ENCODE assay signal across 10 cellular contexts in genomic region chr7:44618754-44619153, GRCh38. TPM values are rescaled to one million over a fixed set of nuclear protein-coding genes. Genes with fewer than 3 reads are reported as not detected.
DNase-seq lines count a peak whose midpoint lies in the region; ATAC-seq and TF ChIP-seq lines count a peak whose summit lies in the region.
"Had no signal": no experiment of that assay in that cellular context is flagged by ENCODE, and none has a peak within 500 bp of the region (broad histone marks: within the 10 kb centered on the region; RNA-seq: fewer than 3 reads in every experiment).

No MANE protein-coding gene starts in this region.

- ATAC-seq in GM21825 (IDR thresholded peaks at IDR 0.05; ENCODE audit: unreplicated experiment) (peak; percentile 33), HG02642 (IDR thresholded peaks at IDR 0.05; ENCODE audit: poor library complexity, unreplicated experiment) (no peak)

- H3K9ac ChIP-seq in Karpas-422 (ENCODE audit: low read length) = no peak overlapping the region

- H3K4me1 ChIP-seq in Karpas-422 (ENCODE audit: low read length) = peaks cover 28% of the 10 kb centered on the region

- no peak overlapping the region for H3K4me3 ChIP-seq in Karpas-422 (ENCODE audit: low read length)
- H3K4me3 ChIP-seq: SK-N-MC had no signal

- H3K36me3 Mint-ChIP-seq in CD14-positive monocyte = peaks cover 39 to 42% of the 10 kb centered on the region in 2 donors
- peaks cover 27% of the 10 kb centered on the region for H3K36me3 Mint-ChIP-seq in activated T-helper 1 cell treated with anti-CD3 and anti-CD28 coated beads, Interleukin-12 subunit alpha, Interleukin-12 subunit beta, Interleukin-2, Interleukin-4 antibody, amounts not matched to agents 30 ng/mL and 10 ng/mL and 1 ng/mL, durations not matched to agents 14 hours and 24 hours and 36 hours (ENCODE audit: low read depth)

- no peak for TF ChIP-seq CTCF in CD14-positive monocyte (IDR thresholded peaks at IDR 0.05)

- H3K27ac ChIP-seq in Karpas-422 (ENCODE audit: low read length) = no peak overlapping the region
- H3K27ac ChIP-seq: SK-N-MC had no signal

- H3K4me1 Mint-ChIP-seq in CD14-positive monocyte = peaks cover 84% of the 10 kb centered on the region
- peaks cover 87% of the 10 kb centered on the region for H3K4me1 Mint-ChIP-seq in activated T-helper 1 cell treated with anti-CD3 and anti-CD28 coated beads, Interleukin-12 subunit alpha, Interleukin-12 subunit beta, Interleukin-2, Interleukin-4 antibody, amounts not matched to agents 30 ng/mL and 10 ng/mL and 1 ng/mL, durations not matched to agents 14 hours and 24 hours and 36 hours (ENCODE audit: low read depth)

- H4K20me1 ChIP-seq in Karpas-422 (ENCODE audit: insufficient read depth, low read depth, low read length) = 0 out of 2 replicates have a peak, but pooled peaks cover 4% of the 10 kb centered on the region

- H3K9me2 ChIP-seq in Karpas-422 (replicated peaks; ENCODE audit: insufficient read depth, low read length) = no peaks in the 10 kb centered on the region

- intact Hi-C loops in CD14-positive monocyte (cut with micrococcal nuclease) = loop anchor here in 1 of 2 donors (2.0 kb wide), 1 partner anchor 16 kb away; no protein-coding TSS in a partner anchor
- intact Hi-C loops in activated T-helper 1 cell treated with anti-CD3 and anti-CD28 coated beads, Interleukin-12 subunit alpha, Interleukin-12 subunit beta, Interleukin-2, Interleukin-4 antibody, amounts not matched to agents 30 ng/mL and 10 ng/mL and 1 ng/mL, durations not matched to agents 14 hours and 24 hours and 36 hours (cut with micrococcal nuclease) = no loop called here

- H3K9me3 ChIP-seq in Karpas-422 (ENCODE audit: low read length) = no peaks in the 10 kb centered on the region

- no peak overlapping the region for H2AFZ ChIP-seq in Karpas-422 (ENCODE audit: low read length)

- H3K27ac Mint-ChIP-seq in CD14-positive monocyte = peak overlapping the region in 6 of 7 donors; percentile 62 to 98 (median 86)
- H3K27ac Mint-ChIP-seq in activated T-helper 1 cell treated with anti-CD3 and anti-CD28 coated beads, Interleukin-12 subunit alpha, Interleukin-12 subunit beta, Interleukin-2, Interleukin-4 antibody, amounts not matched to agents 30 ng/mL and 10 ng/mL and 1 ng/mL, durations not matched to agents 14 hours and 24 hours and 36 hours = peak overlapping the region; percentile 95

- H3K36me3 ChIP-seq in Karpas-422 (ENCODE audit: insufficient read depth, low read length) = no peaks in the 10 kb centered on the region

- no peak overlapping the region for H3K4me3 Mint-ChIP-seq in CD14-positive monocyte
- peak overlapping the region; percentile 16 for H3K4me3 Mint-ChIP-seq in activated T-helper 1 cell treated with anti-CD3 and anti-CD28 coated beads, Interleukin-12 subunit alpha, Interleukin-12 subunit beta, Interleukin-2, Interleukin-4 antibody, amounts not matched to agents 30 ng/mL and 10 ng/mL and 1 ng/mL, durations not matched to agents 14 hours and 24 hours and 36 hours

- H3K79me2 ChIP-seq in Karpas-422 (ENCODE audit: low read length) = peaks cover 97% of the 10 kb centered on the region

- H3K27me3 Mint-ChIP-seq in CD14-positive monocyte (ENCODE audit: low read depth in 3 of 3) = peaks cover 0 to 4% (median 0%) of the 10 kb centered on the region in 3 donors
- no peaks in the 10 kb centered on the region for H3K27me3 Mint-ChIP-seq in activated T-helper 1 cell treated with anti-CD3 and anti-CD28 coated beads, Interleukin-12 subunit alpha, Interleukin-12 subunit beta, Interleukin-2, Interleukin-4 antibody, amounts not matched to agents 30 ng/mL and 10 ng/mL and 1 ng/mL, durations not matched to agents 14 hours and 24 hours and 36 hours (ENCODE audit: insufficient read depth)

- H3K4me2 ChIP-seq in Karpas-422 (ENCODE audit: low read depth, low read length, poor library complexity, severe bottlenecking) = no peak overlapping the region

- DNase-seq in CD14-positive monocyte (ENCODE audit: low spot score) = no peak
- DNase-seq in activated T-helper 1 cell treated with anti-CD3 and anti-CD28 coated beads, Interleukin-12 subunit alpha, Interleukin-12 subunit beta, Interleukin-2, Interleukin-4 antibody, amounts not matched to agents 30 ng/mL and 10 ng/mL and 1 ng/mL, durations not matched to agents 14 hours and 24 hours and 36 hours (ENCODE audit: low spot score) = no peak
- DNase-seq in kidney glomerular epithelial cell (lab: John Stamatoyannopoulos, UW) = peak; percentile 56
- DNase-seq in NCI-H187 treated with DMSO at 0.1 percent for 48 hours (lab: John Stamatoyannopoulos, UW) = no peak
- no peak for DNase-seq in AML-193 (lab: John Stamatoyannopoulos, UW)
- DNase-seq in Karpas-422 = no peak
- DNase-seq: NCI-H1417 had no signal

- no peaks in the 10 kb centered on the region for H3K27me3 ChIP-seq in Karpas-422 (ENCODE audit: low read length)

- H3K9me3 Mint-ChIP-seq in CD14-positive monocyte = peaks cover 3 to 8% (median 5%) of the 10 kb centered on the region in 7 donors
- no peaks in the 10 kb centered on the region for H3K9me3 Mint-ChIP-seq in activated T-helper 1 cell treated with anti-CD3 and anti-CD28 coated beads, Interleukin-12 subunit alpha, Interleukin-12 subunit beta, Interleukin-2, Interleukin-4 antibody, amounts not matched to agents 30 ng/mL and 10 ng/mL and 1 ng/mL, durations not matched to agents 14 hours and 24 hours and 36 hours

RNA-seq across cellular contexts. Expression of gene OGDH, which starts 12.3 kb away (rescaled TPM):
- 10 to 100 TPM; 41.0 to 49.9 TPM for polyA plus RNA-seq in CD14-positive monocyte
- 101 and 105 TPM in 2 replicates for total RNA-seq in activated T-helper 1 cell treated with anti-CD3 and anti-CD28 coated beads, Interleukin-12 subunit alpha, Interleukin-12 subunit beta, Interleukin-2, Interleukin-4 antibody, amounts not matched to agents 30 ng/mL and 10 ng/mL and 1 ng/mL, durations not matched to agents 14 hours and 24 hours and 36 hours
- 24.9 and 34.9 TPM in 2 replicates for total RNA-seq in Karpas-422 (2014; rRNA removed; shearing (Covaris generic); ENCODE audit: low replicate concordance)

RNA-seq across cellular contexts. Expression of gene TMED4, which starts 36.7 kb away (rescaled TPM):
- polyA plus RNA-seq in CD14-positive monocyte = 10 to 100 TPM; 45.7 to 49.0 TPM
- 74.9 and 79.6 TPM in 2 replicates for total RNA-seq in activated T-helper 1 cell treated with anti-CD3 and anti-CD28 coated beads, Interleukin-12 subunit alpha, Interleukin-12 subunit beta, Interleukin-2, Interleukin-4 antibody, amounts not matched to agents 30 ng/mL and 10 ng/mL and 1 ng/mL, durations not matched to agents 14 hours and 24 hours and 36 hours
- total RNA-seq in Karpas-422 (2014; rRNA removed; shearing (Covaris generic); ENCODE audit: low replicate concordance) = 62.0 and 66.2 TPM in 2 replicates

RNA-seq across cellular contexts. Expression of gene DDX56, which starts 45.0 kb away (rescaled TPM):
- polyA plus RNA-seq in CD14-positive monocyte = 10 to 100 TPM; 32.2 to 33.9 TPM
- total RNA-seq in activated T-helper 1 cell treated with anti-CD3 and anti-CD28 coated beads, Interleukin-12 subunit alpha, Interleukin-12 subunit beta, Interleukin-2, Interleukin-4 antibody, amounts not matched to agents 30 ng/mL and 10 ng/mL and 1 ng/mL, durations not matched to agents 14 hours and 24 hours and 36 hours = 165 and 166 TPM in 2 replicates
- total RNA-seq in Karpas-422 (2014; rRNA removed; shearing (Covaris generic); ENCODE audit: low replicate concordance) = 66.8 and 73.3 TPM in 2 replicates
